ENCODE assay signal across 23 cellular contexts in genomic region chr12:125125271-125125670, GRCh38.
"Had no signal": no experiment of that assay in that cellular context is flagged by ENCODE, and none has a peak within 500 bp of the region (broad histone marks: within the 10 kb centered on the region; RNA-seq: fewer than 3 reads in every experiment).

No MANE protein-coding gene starts in this region.

- H3K4me1 ChIP-seq: adrenal gland, gastroesophageal sphincter, pancreas, thyroid gland had no signal

- H3K4me3 ChIP-seq: adrenal gland, dorsolateral prefrontal cortex, gastroesophageal sphincter, heart left ventricle, left ventricle myocardium inferior, pancreas, psoas muscle, right atrium auricular region, thyroid gland had no signal

- H3K27me3 ChIP-seq: adrenal gland, dorsolateral prefrontal cortex, gastroesophageal sphincter, heart left ventricle, neutrophil, pancreas, right atrium auricular region, thyroid gland had no signal

- H3K9me3 ChIP-seq: adrenal gland, gastroesophageal sphincter, heart left ventricle, left ventricle myocardium inferior, neutrophil, pancreas, psoas muscle, right atrium auricular region, thyroid gland had no signal

- H3K27ac ChIP-seq: adrenal gland, dorsolateral prefrontal cortex, gastroesophageal sphincter, heart left ventricle, left ventricle myocardium inferior, neutrophil, psoas muscle, right atrium auricular region, thyroid gland had no signal

- H3K36me3 ChIP-seq: adrenal gland, pancreas, right atrium auricular region had no signal

- ATAC-seq: activated T-helper 17 cell treated with anti-CD3 and anti-CD28 coated beads, Interleukin-2, amount 50 U/mL, for 72 hours; effector memory CD8-positive, alpha-beta T cell; gastroesophageal sphincter; heart left ventricle; psoas muscle; stimulated activated naive CD8-positive, alpha-beta T cell treated with anti-CD3 and anti-CD28 coated beads, Interleukin-15, Interleukin-2, amounts not matched to agents 100 U/mL and 50 U/mL, for 24 hours had no signal

- DNase-seq: activated CD8-positive, alpha-beta memory T cell treated with anti-CD3 and anti-CD28 coated beads for 24 hours; activated CD8-positive, alpha-beta memory T cell treated with anti-CD3 and anti-CD28 coated beads, Interleukin-2, amount 50 U/mL, for 4 hours; activated naive CD4-positive, alpha-beta T cell; activated T-cell treated with anti-CD3 and anti-CD28 coated beads, Interleukin-2, amount 50 U/mL, for 24 hours; adrenal gland; dorsolateral prefrontal cortex; effector memory CD8-positive, alpha-beta T cell; heart left ventricle; left ventricle myocardium inferior; mammary epithelial cell; midbrain; pancreas; psoas muscle; stimulated activated CD4-positive, alpha-beta T cell treated with anti-CD3 and anti-CD28 coated beads, Interleukin-12 subunit alpha, Interleukin-12 subunit beta, amount 100 ng/mL, for 4 hours; stimulated activated CD4-positive, alpha-beta T cell treated with anti-CD3 and anti-CD28 coated beads, Interleukin-4, amount 100 ng/mL, for 4 hours; stimulated activated naive CD8-positive, alpha-beta T cell treated with anti-CD3 and anti-CD28 coated beads, Interleukin-15, Interleukin-2, amounts not matched to agents 100 U/mL and 50 U/mL, for 24 hours; substantia nigra; T-helper 9 cell; thyroid gland had no signal
